ENCODE assay signal across 8 cellular contexts in genomic region chr9:15510789-15511575, GRCh38. TPM values are rescaled to one million over a fixed set of nuclear protein-coding genes. Genes with fewer than 3 reads are reported as not detected.
DNase-seq lines count a peak whose midpoint lies in the region; ATAC-seq and TF ChIP-seq lines count a peak whose summit lies in the region.

Gene PSIP1 (minus strand): TSS chr9:15510970. CDS start chr9:15510188, 782 bp downstream.

- ATAC-seq in GM19043 (IDR thresholded peaks at IDR 0.05; ENCODE audit: low read depth, unreplicated experiment), result peak; percentile 73
- ATAC-seq in HG03354 (IDR thresholded peaks at IDR 0.05; ENCODE audit: poor library complexity, severe bottlenecking, unreplicated experiment), result peak; percentile 82

- no peaks in the 10 kb centered on the region for H3K27me3 ChIP-seq in kidney epithelial cell (ENCODE audit: control insufficient read depth, insufficient read depth, low read length)

- no peaks in the 10 kb centered on the region for H3K36me3 ChIP-seq in kidney epithelial cell (ENCODE audit: control insufficient read depth, insufficient read depth, low read length)

- 0 out of 2 replicates have a peak, but pooled peaks have one; percentile 6 for TF ChIP-seq CTCF in AG10803 (conservative IDR thresholded peaks at IDR 0.05; ENCODE audit: low read length)
- no peak for TF ChIP-seq CTCF in kidney epithelial cell (IDR thresholded peaks at IDR 0.05; ENCODE audit: insufficient read depth, low read length, poor library complexity, severe bottlenecking)

- DNase-seq in AG10803 (ENCODE audit: low read depth), result peak; percentile 84
- DNase-seq in NCI-H446 (lab: John Stamatoyannopoulos, UW), result peak; percentile 79 to 94
- DNase-seq in activated CD4-positive, CD25-positive, alpha-beta regulatory T cell treated with anti-CD3 and anti-CD28 coated beads, Interleukin-2, amount 50 U/mL, for 72 hours, result peak; percentile 86
- peak; percentile 88 for DNase-seq in cerebellar cortex (ENCODE audit: low spot score)
- peak; percentile 16 for DNase-seq in kidney epithelial cell (ENCODE audit: low read depth)
- DNase-seq in stimulated activated CD4-positive, alpha-beta T cell treated with anti-CD3 and anti-CD28 coated beads, Interleukin-15, amount 100 ng/mL, for 24 hours, result peak; percentile 87

- H3K4me3 ChIP-seq in AG10803 (ENCODE audit: low read length) (peak within 1 kb of the TSS; percentile 81), kidney epithelial cell (ENCODE audit: low read depth, low read length) (peak within 1 kb of the TSS; percentile 65)

RNA-seq across cellular contexts. Expression of gene PSIP1, which starts in this region (rescaled TPM):
- 25.9 and 32.0 TPM in 2 replicates for total RNA-seq in kidney epithelial cell

Comparison
In these comparisons a context has a peak if more than half of its experiments do, and no peak if none do; other contexts are left out.
1. Peak in every context shown above with its lines: DNase-seq, ATAC-seq and H3K4me3 ChIP-seq.
2. DNase-seq: peak in every context shown above with its lines; median percentile 88 in cerebellar cortex; 87 in stimulated activated CD4-positive, alpha-beta T cell treated with anti-CD3 and anti-CD28 coated beads, Interleukin-15, amount 100 ng/mL, for 24 hours; 86 in NCI-H446; 86 in activated CD4-positive, CD25-positive, alpha-beta regulatory T cell treated with anti-CD3 and anti-CD28 coated beads, Interleukin-2, amount 50 U/mL, for 72 hours; 84 in AG10803; 16 in kidney epithelial cell.